In genomic region chr10:116073451-116073850, GRCh38 we compare ENCODE assay signal across 30 cellular contexts.
"Had no signal": no experiment of that assay in that cellular context is flagged by ENCODE, and none has a peak within 500 bp of the region (broad histone marks: within the 10 kb centered on the region; RNA-seq: fewer than 3 reads in every experiment).

No MANE protein-coding gene starts in this region.

- H3K4me2 ChIP-seq: KMS-11, SK-N-SH had no signal

- H3K27me3 Mint-ChIP-seq: activated CD4-positive, alpha-beta T cell treated with anti-CD3 and anti-CD28 coated beads, Interleukin-2, amount 10 ng/mL, durations not matched to agents 24 days and 14 days; activated CD8-positive, alpha-beta T cell treated with anti-CD3 and anti-CD28 coated beads for 36 hours had no signal

- H3K4me1 Mint-ChIP-seq: activated CD4-positive, alpha-beta T cell treated with anti-CD3 and anti-CD28 coated beads, Interleukin-2, amount 10 ng/mL, durations not matched to agents 24 days and 14 days had no signal

- H3K27ac ChIP-seq: adrenal gland, body of pancreas, breast epithelium, KMS-11, Peyer's patch, SJSA1 had no signal

- H3K9me3 ChIP-seq: adrenal gland, body of pancreas, breast epithelium, Peyer's patch, SJSA1, SK-N-SH had no signal

- H3K9ac ChIP-seq: KMS-11, SK-N-SH had no signal

- H3K27ac Mint-ChIP-seq: activated CD4-positive, alpha-beta T cell treated with anti-CD3 and anti-CD28 coated beads, Interleukin-2, amount 10 ng/mL, durations not matched to agents 24 days and 14 days; activated CD8-positive, alpha-beta T cell treated with anti-CD3 and anti-CD28 coated beads for 36 hours; activated naive CD4-positive, alpha-beta T cell treated with anti-CD3 and anti-CD28 coated beads for 36 hours; activated naive CD4-positive, alpha-beta T cell treated with anti-CD3 and anti-CD28 coated beads, Interleukin-2, amount 50 U/mL, for 72 hours; activated T-helper 1 cell treated with anti-CD3 and anti-CD28 coated beads, Interleukin-12 subunit alpha, Interleukin-12 subunit beta, Interleukin-2, Interleukin-4 antibody, amounts not matched to agents 30 ng/mL and 10 ng/mL and 1 ng/mL, durations not matched to agents 14 hours and 24 hours and 36 hours; T-helper 1 cell treated with Interleukin-12 subunit alpha and Interleukin-12 subunit beta and Interleukin-4 antibody, amounts not matched to agents 30 μg/mL and 1 μg/mL, for 36 hours; T-helper 2 cell treated with Interferon-gamma antibody and Interleukin-4, amounts not matched to agents 5 μg/mL and 100 μg/mL, for 36 hours had no signal

- H3K36me3 ChIP-seq: adrenal gland, breast epithelium, Peyer's patch, SJSA1 had no signal

- H3K4me3 Mint-ChIP-seq: activated CD4-positive, alpha-beta T cell treated with anti-CD3 and anti-CD28 coated beads, Interleukin-2, amount 10 ng/mL, durations not matched to agents 24 days and 14 days; activated CD8-positive, alpha-beta T cell treated with anti-CD3 and anti-CD28 coated beads for 36 hours; activated naive CD4-positive, alpha-beta T cell treated with anti-CD3 and anti-CD28 coated beads for 36 hours; activated T-cell treated with anti-CD3 and anti-CD28 coated beads, Interleukin-2, amount 50 U/mL, for 4 hours; activated T-helper 1 cell treated with anti-CD3 and anti-CD28 coated beads, Interleukin-12 subunit alpha, Interleukin-12 subunit beta, Interleukin-2, Interleukin-4 antibody, amounts not matched to agents 30 ng/mL and 10 ng/mL and 1 ng/mL, durations not matched to agents 14 hours and 24 hours and 36 hours; T-helper 1 cell treated with Interleukin-12 subunit alpha and Interleukin-12 subunit beta and Interleukin-4 antibody, amounts not matched to agents 30 μg/mL and 1 μg/mL, for 36 hours; T-helper 2 cell treated with Interferon-gamma antibody and Interleukin-4, amounts not matched to agents 5 μg/mL and 100 μg/mL, for 36 hours had no signal

- H3K27me3 ChIP-seq: adrenal gland, body of pancreas, breast epithelium, Peyer's patch, SJSA1 had no signal

- H3K9me2 ChIP-seq: SK-N-SH had no signal

- DNase-seq: activated CD4-positive, alpha-beta T cell treated with anti-CD3 and anti-CD28 coated beads, Interleukin-2, amount 10 ng/mL, durations not matched to agents 24 days and 14 days; activated CD4-positive, alpha-beta T cell treated with anti-CD3 and anti-CD28 coated beads, Interleukin-2, amount 50 U/mL, for 4 hours; activated CD8-positive, alpha-beta T cell treated with anti-CD3 and anti-CD28 coated beads for 36 hours; activated gamma-delta T cell treated with Interleukin-2 at 50 U/mL for 16 hours; activated naive CD4-positive, alpha-beta T cell treated with anti-CD3 and anti-CD28 coated beads for 36 hours; activated T-cell treated with anti-CD3 and anti-CD28 coated beads, Interleukin-2, amount 50 U/mL, for 4 hours; adrenal gland; body of pancreas; MM.1S; MV-4-11; NCI-H1092; NCI-H146; NCI-H2029 treated with DMSO at 0.1 percent for 48 hours; NCI-H2107; NCI-H446; NCI-H510A treated with DMSO at 0.1 percent for 48 hours; NCI-H748 treated with DMSO at 0.1 percent for 48 hours; NK-92 treated with Interleukin-12 subunit alpha and Interleukin-12 subunit beta, amount 100 ng/mL, for 24 hours; PC-3; Peyer's patch; RPMI8226; SHP77 treated with DMSO at 0.1 percent for 48 hours had no signal

- H3K9me3 Mint-ChIP-seq: activated CD4-positive, alpha-beta T cell treated with anti-CD3 and anti-CD28 coated beads, Interleukin-2, amount 10 ng/mL, durations not matched to agents 24 days and 14 days; activated CD8-positive, alpha-beta T cell treated with anti-CD3 and anti-CD28 coated beads for 36 hours; activated naive CD4-positive, alpha-beta T cell treated with anti-CD3 and anti-CD28 coated beads for 36 hours; activated naive CD4-positive, alpha-beta T cell treated with anti-CD3 and anti-CD28 coated beads, Interleukin-2, amount 50 U/mL, for 72 hours; activated T-cell treated with anti-CD3 and anti-CD28 coated beads, Interleukin-2, amount 50 U/mL, for 4 hours; activated T-helper 1 cell treated with anti-CD3 and anti-CD28 coated beads, Interleukin-12 subunit alpha, Interleukin-12 subunit beta, Interleukin-2, Interleukin-4 antibody, amounts not matched to agents 30 ng/mL and 10 ng/mL and 1 ng/mL, durations not matched to agents 14 hours and 24 hours and 36 hours; T-helper 1 cell treated with Interleukin-12 subunit alpha and Interleukin-12 subunit beta and Interleukin-4 antibody, amounts not matched to agents 30 μg/mL and 1 μg/mL, for 36 hours; T-helper 2 cell treated with Interferon-gamma antibody and Interleukin-4, amounts not matched to agents 5 μg/mL and 100 μg/mL, for 36 hours had no signal

- H3K36me3 Mint-ChIP-seq: activated naive CD4-positive, alpha-beta T cell treated with anti-CD3 and anti-CD28 coated beads, Interleukin-2, amount 50 U/mL, for 72 hours had no signal

- H3K4me1 ChIP-seq: adrenal gland, Peyer's patch, SJSA1 had no signal

- H3K4me3 ChIP-seq: adrenal gland, body of pancreas, breast epithelium, Peyer's patch, SJSA1 had no signal
